In genomic region chr2:191245046-191245868, GRCh38 we compare ENCODE assay signal across 8 cellular contexts. TPM values are rescaled to one million over a fixed set of nuclear protein-coding genes. Genes with fewer than 3 reads are reported as not detected.
A peak's percentile ranks its signal among the peaks of the same experiment; 100 is the strongest.
DNase-seq lines count a peak whose midpoint lies in the region; ATAC-seq and TF ChIP-seq lines count a peak whose summit lies in the region.

Gene MYO1B, plus strand, starts transcription at chr2:191245404. Its CDS starts 31,492 bp downstream, at chr2:191276896.

- H3K4me1 ChIP-seq in NT2/D1 (ENCODE audit: insufficient read depth, insufficient read length) (peaks cover 4% of the 10 kb centered on the region), neuronal stem cell (ENCODE audit: control insufficient read depth in 2 of 2, insufficient read depth in 1 of 2, low read depth in 1 of 2, low read length in 2 of 2) (peaks cover 17 to 19% of the 10 kb centered on the region in 2 donors)

- peak within 1 kb of the TSS; percentile 95 for H3K23ac ChIP-seq in neuronal stem cell (ENCODE audit: low read depth, low read length, poor library complexity)

- peak within 1 kb of the TSS; percentile 79 for H3K4ac ChIP-seq in neuronal stem cell (ENCODE audit: low read length)

- H3K36me3 ChIP-seq in NT2/D1 (ENCODE audit: insufficient read depth, insufficient read length, low read length) (peaks cover 15% of the 10 kb centered on the region), neuronal stem cell (replicated peaks in 1 of 2; ENCODE audit: control insufficient read depth in 2 of 2, insufficient read depth in 2 of 2, low read length in 2 of 2) (peaks cover 0 to 13% of the 10 kb centered on the region in 2 donors)

- peak within 1 kb of the TSS; percentile 46 for H2AK5ac ChIP-seq in neuronal stem cell (ENCODE audit: low read depth, low read length)

- peak within 1 kb of the TSS; percentile 98 for H2AFZ ChIP-seq in neuronal stem cell (ENCODE audit: low read length)

- peaks cover 19% of the 10 kb centered on the region for H3K27me3 Mint-ChIP-seq in activated T-helper 17 cell treated with anti-CD3 and anti-CD28 coated beads, Interleukin-2, amount 50 U/mL, for 72 hours
- H3K27me3 Mint-ChIP-seq in type B pancreatic cell: no peaks in the 10 kb centered on the region

- H3K18ac ChIP-seq in neuronal stem cell (ENCODE audit: low read length): peak within 1 kb of the TSS; percentile 96

- H3K9me3 ChIP-seq in NT2/D1 (ENCODE audit: insufficient read depth, low read length) (no peaks in the 10 kb centered on the region), neuronal stem cell (replicated peaks in 1 of 2; ENCODE audit: control insufficient read depth in 2 of 2, insufficient read depth in 1 of 2, low read depth in 1 of 2, low read length in 2 of 2) (peaks cover 0 to 4% of the 10 kb centered on the region in 2 donors)

- H3K9ac ChIP-seq in NT2/D1 (ENCODE audit: insufficient read length, low read depth) (peak within 1 kb of the TSS; percentile 94), neuronal stem cell (ENCODE audit: low read depth, low read length, poor library complexity) (peak within 1 kb of the TSS; percentile 94)

- H4K8ac ChIP-seq in neuronal stem cell (ENCODE audit: low read depth, low read length): no peak within 1 kb of the TSS

- peak within 1 kb of the TSS; percentile 65 for H3K4me2 ChIP-seq in neuronal stem cell (ENCODE audit: insufficient read depth, low read length, poor library complexity, severe bottlenecking)

- DNase-seq in AG20443 (ENCODE audit: low spot score): peak; percentile 88
- peak; percentile 71 for DNase-seq in HPDE6-E6E7 (ENCODE audit: extremely low spot score)
- DNase-seq in NT2/D1 (ENCODE audit: low read depth, low spot score): peak; percentile 78
- peak; percentile 83 for DNase-seq in fibroblast of villous mesenchyme (ENCODE audit: low read depth)
- peak; percentile 83 for DNase-seq in neuronal stem cell (ENCODE audit: low spot score)
- peak; percentile 83 for DNase-seq in type B pancreatic cell (ENCODE audit: extremely low spot score, unreplicated experiment)

- peak; percentile 48 for TF ChIP-seq CTCF in fibroblast of villous mesenchyme (IDR thresholded peaks at IDR 0.05; ENCODE audit: insufficient read depth, low read depth, low read length)
- peak; percentile 54 for TF ChIP-seq CTCF in type B pancreatic cell (conservative IDR thresholded peaks at IDR 0.05)

- peaks cover 4% of the 10 kb centered on the region for H3K4me1 Mint-ChIP-seq in activated T-helper 17 cell treated with anti-CD3 and anti-CD28 coated beads, Interleukin-2, amount 50 U/mL, for 72 hours
- H3K4me1 Mint-ChIP-seq in type B pancreatic cell (ENCODE audit: unreplicated experiment): peaks cover 30% of the 10 kb centered on the region

- peak; percentile 52 for ATAC-seq in GM19351 (IDR thresholded peaks at IDR 0.05; ENCODE audit: unreplicated experiment)
- ATAC-seq in activated T-helper 17 cell treated with anti-CD3 and anti-CD28 coated beads, Interleukin-2, amount 50 U/mL, for 72 hours (replicated peaks): peak; percentile 84

- H3K36me3 Mint-ChIP-seq in activated T-helper 17 cell treated with anti-CD3 and anti-CD28 coated beads, Interleukin-2, amount 50 U/mL, for 72 hours (ENCODE audit: low read depth): peaks cover 5% of the 10 kb centered on the region
- H3K36me3 Mint-ChIP-seq in type B pancreatic cell: peaks cover 4% of the 10 kb centered on the region

- H2BK12ac ChIP-seq in neuronal stem cell (ENCODE audit: low read length): peak within 1 kb of the TSS; percentile 42

- peaks cover 9% of the 10 kb centered on the region for H3K27me3 ChIP-seq in NT2/D1 (ENCODE audit: insufficient read depth, insufficient read length)
- peaks cover 0 to 2% (median 0%) of the 10 kb centered on the region in 3 experiments for H3K27me3 ChIP-seq in neuronal stem cell (ENCODE audit: control insufficient read depth in 3 of 3, insufficient read depth in 3 of 3, low read depth in 1 of 3, low read length in 3 of 3)

- no peak within 1 kb of the TSS for H2BK120ac ChIP-seq in neuronal stem cell (ENCODE audit: low read depth, low read length)

- peak within 1 kb of the TSS; percentile 86 for H3K27ac ChIP-seq in neuronal stem cell (replicated peaks; ENCODE audit: low read length)

- H3K4me3 Mint-ChIP-seq in activated T-helper 17 cell treated with anti-CD3 and anti-CD28 coated beads, Interleukin-2, amount 50 U/mL, for 72 hours: peak within 1 kb of the TSS; percentile 82
- peak within 1 kb of the TSS; percentile 96 for H3K4me3 Mint-ChIP-seq in type B pancreatic cell

- H2BK5ac ChIP-seq in neuronal stem cell (ENCODE audit: low read length): peak within 1 kb of the TSS; percentile 80

- no CpG with 5 or more reads among the region's 112 CpGs for WGBS in neuronal stem cell (ENCODE audit: extremely low coverage in 2 of 2, insufficient read length in 2 of 2, insufficient replicate concordance in 1 of 2), 2 donors

- H3K4me3 ChIP-seq in NT2/D1 (ENCODE audit: insufficient read length, low read depth) (peak within 1 kb of the TSS; percentile 84), fibroblast of villous mesenchyme (ENCODE audit: low read depth, low read length) (peak within 1 kb of the TSS; percentile 89), neuronal stem cell (ENCODE audit: low read length in 2 of 2) (peak within 1 kb of the TSS; percentile 97 to 98)

- H2BK15ac ChIP-seq in neuronal stem cell (ENCODE audit: low read length): peak within 1 kb of the TSS; percentile 92

- no peaks in the 10 kb centered on the region for H3K79me1 ChIP-seq in neuronal stem cell (ENCODE audit: low read depth, low read length)

- H3K27ac Mint-ChIP-seq in activated T-helper 17 cell treated with anti-CD3 and anti-CD28 coated beads, Interleukin-2, amount 50 U/mL, for 72 hours: no peak within 1 kb of the TSS
- H3K27ac Mint-ChIP-seq in type B pancreatic cell: peak within 1 kb of the TSS; percentile 92

- peak within 1 kb of the TSS; percentile 76 for H3K14ac ChIP-seq in neuronal stem cell (ENCODE audit: low read length)

- peak within 1 kb of the TSS; percentile 40 for H4K91ac ChIP-seq in neuronal stem cell (ENCODE audit: low read depth, low read length, poor library complexity)

- no peaks in the 10 kb centered on the region for H3K9me3 Mint-ChIP-seq in activated T-helper 17 cell treated with anti-CD3 and anti-CD28 coated beads, Interleukin-2, amount 50 U/mL, for 72 hours
- no peaks in the 10 kb centered on the region for H3K9me3 Mint-ChIP-seq in type B pancreatic cell

RNA-seq across cellular contexts. Expression of gene MYO1B, which starts in this region (rescaled TPM):
- 10 to 100 TPM in 1 of 2 donors, 1 to 10 TPM in 1; 2.4 to 28.5 TPM for total RNA-seq in activated T-helper 17 cell treated with anti-CD3 and anti-CD28 coated beads, Interleukin-2, amount 50 U/mL, for 72 hours
- total RNA-seq in fibroblast of villous mesenchyme (137 and 177 TPM in 2 replicates), type B pancreatic cell (ENCODE audit: low replicate concordance) (46.7 and 67.7 TPM in 2 replicates)
- polyA plus RNA-seq in neuronal stem cell (2013, experiment 1 of 2): 29.8 TPM
- polyA plus RNA-seq in neuronal stem cell (2013, experiment 2 of 2): 29.7 TPM

Comparison
In these comparisons a context has a peak if more than half of its experiments do, and no peak if none do; other contexts are left out.
1. Peak in every context shown above with its lines: DNase-seq, ATAC-seq, H3K4me3 ChIP-seq and H3K27ac ChIP-seq.